ENCODE assay signal across 8 cellular contexts in genomic region chr13:49585220-49586157, GRCh38. TPM values are rescaled to one million over a fixed set of nuclear protein-coding genes. Genes with fewer than 3 reads are reported as not detected.
DNase-seq lines count a peak whose midpoint lies in the region; ATAC-seq, FAIRE-seq and TF ChIP-seq lines count a peak whose summit lies in the region.

RCBTB1 (minus strand) TSS chr13:49585558; CDS start chr13:49567279, 18,279 bp downstream.

- TF ChIP-seq EP300 in K562 (IDR thresholded peaks at IDR 0.05; ENCODE audit: low read length) = no peak

- peak; percentile 34 for TF ChIP-seq POLR2A in K562 (conservative IDR thresholded peaks at IDR 0.05)

- CTCF ChIA-PET in K562 (lab: Yijun Ruan, JAX; ENCODE audit: low intra/inter-chr PET ratio) = no interaction called here

- H3K36me3 ChIP-seq in K562 (ENCODE audit: control insufficient read depth, insufficient read depth, low read length) = 0 out of 3 replicates have a peak, but pooled peaks cover 2% of the 10 kb centered on the region

- H3K9me1 ChIP-seq in K562 (ENCODE audit: control insufficient read depth, insufficient read depth, low read length) = no peaks in the 10 kb centered on the region

- POLR2A ChIA-PET in K562 (lab: Yijun Ruan, JAX) = interaction anchor here (0.6 kb wide), 1 partner anchor 160 kb away, joined by 3 read pairs; no protein-coding TSS in a partner anchor

- FAIRE-seq in K562 (lab: Jason Lieb, UNC) = no peak

- 6% methylated on average over 7 of the region's 87 CpGs for WGBS in K562 (ENCODE audit: insufficient coverage, low coverage, missing lambda C conversion rate)

- BruUV-seq in K562 (replicated peaks; lab: Mats Ljungman, UMichigan) = no TSS peak

- TF ChIP-seq CTCF in GM13977 (IDR thresholded peaks at IDR 0.05; ENCODE audit: extremely low read depth, insufficient read depth, missing control alignments) = no peak
- TF ChIP-seq CTCF in K562 (IDR thresholded peaks at IDR 0.05 in 2 of 3, conservative IDR thresholded peaks at IDR 0.05 in 1 of 3; ENCODE audit: insufficient read depth in 2 of 3, low read depth in 1 of 3, low read length in 3 of 3) = no peak

- no peaks in the 10 kb centered on the region for H4K20me1 ChIP-seq in K562 (replicated peaks; ENCODE audit: control insufficient read depth, insufficient read depth, low read length)

- peaks cover 11% of the 10 kb centered on the region; the same call in 2 of the 3 replicates for H3K79me2 ChIP-seq in K562 (ENCODE audit: control insufficient read depth, insufficient read depth, low read length)

- in situ Hi-C loops in GM13977 (cut with MboI; ENCODE audit: low pct_unique_long_range_greater_than_20kb, low sequenced_read_pairs, unreplicated experiment) = no loop called here
- in situ Hi-C loops in K562 (cut with MboI) = no loop called here

- peak within 1 kb of the TSS; percentile 95 for H2AFZ ChIP-seq in K562 (ENCODE audit: low read depth, low read length)

- no peak for TF ChIP-seq RAD21 in K562 (CRISPR knock-in tag; conservative IDR thresholded peaks at IDR 0.05 in 1 of 2, IDR thresholded peaks at IDR 0.05 in 1 of 2)

- intact Hi-C loops in K562 (cut with micrococcal nuclease) = no loop called here
- intact Hi-C loops in sciatic nerve (cut with DNase I) = no loop called here

- H3K4me1 ChIP-seq in K562 (replicated peaks in 1 of 2; ENCODE audit: control insufficient read depth in 2 of 2, insufficient read depth in 2 of 2, low read length in 2 of 2) = peaks cover 7 to 13% of the 10 kb centered on the region in 2 experiments; a peak in 4 of 5 replicates

- H3K9ac ChIP-seq in K562 (ENCODE audit: insufficient read depth in 1 of 2, low read depth in 2 of 2, low read length in 2 of 2) = peak within 1 kb of the TSS; percentile 62 to 95

- H3K4me3 ChIP-seq in K562 = peak within 1 kb of the TSS; percentile 77

- peak; percentile 97 for DNase-seq in GM13977 (ENCODE audit: low spot score)
- peak; percentile 62 for DNase-seq in NCI-H1105 treated with DMSO at 0.1 percent for 48 hours (lab: John Stamatoyannopoulos, UW)
- peak; percentile 2 for DNase-seq in T1000 (lab: John Stamatoyannopoulos, UW)
- peak; percentile 64 to 91 (median 86) for DNase-seq in K562 (ENCODE audit: extremely low read depth in 1 of 4, low spot score in 3 of 4)
- DNase-seq in iPS DF 19.7 (ENCODE audit: low read depth, low spot score) = peak; percentile 15
- peak; percentile 79 for DNase-seq in sciatic nerve (ENCODE audit: low spot score)
- no peak for DNase-seq in cortex of kidney (lab: John Stamatoyannopoulos, UW)

- H3K9me3 ChIP-seq in K562 (replicated peaks; ENCODE audit: control insufficient read depth, insufficient read depth, low read depth, low read length) = no peaks in the 10 kb centered on the region

- peak within 1 kb of the TSS; percentile 85 for H3K4me2 ChIP-seq in K562 (ENCODE audit: insufficient read depth, low read length)

- peak; percentile 93 for ATAC-seq in HG02610 (IDR thresholded peaks at IDR 0.05; ENCODE audit: unreplicated experiment)
- ATAC-seq in K562 = peak; percentile 97
- ATAC-seq in sciatic nerve = peak; percentile 97

- no peaks in the 10 kb centered on the region for H3K27me3 ChIP-seq in K562 (ENCODE audit: control insufficient read depth in 2 of 2, insufficient read depth in 2 of 2, low read length in 2 of 2)

- peak within 1 kb of the TSS; percentile 56; the same call in 2 of the 3 replicates for H3K27ac ChIP-seq in K562 (ENCODE audit: extremely low read depth, low read depth, low read length)

TF ChIP-seq in K562, 482 proteins besides CTCF, POLR2A, EP300 and RAD21 (continues in another document):
- TF ChIP-seq PRPF4 (IDR thresholded peaks at IDR 0.05; ENCODE audit: insufficient read depth, low read depth, low read length, poor library complexity, severe bottlenecking) = no peak
- no peak for TF ChIP-seq RBM39 (optimal IDR thresholded peaks at IDR 0.05; ENCODE audit: low read depth, low read length)
- no peak for TF ChIP-seq SMAD3 (CRISPR knock-in tag; conservative IDR thresholded peaks at IDR 0.05)
- TF ChIP-seq RBM17 (IDR thresholded peaks at IDR 0.05; ENCODE audit: borderline replicate concordance, low read depth, low read length) = no peak
- TF ChIP-seq RBM14 (IDR thresholded peaks at IDR 0.05; ENCODE audit: borderline replicate concordance, insufficient read depth, low read depth, low read length) = no peak
- peak; percentile 50; the same call in 1 of the 2 replicates for TF ChIP-seq MYC (IDR thresholded peaks at IDR 0.05; ENCODE audit: low read depth, low read length)
- TF ChIP-seq MYC (CRISPR knock-in tag; IDR thresholded peaks at IDR 0.05; ENCODE audit: borderline replicate concordance, low read depth) = no peak
- TF ChIP-seq MAFF (IDR thresholded peaks at IDR 0.05; ENCODE audit: low read length) = no peak
- TF ChIP-seq, protein P1, sequence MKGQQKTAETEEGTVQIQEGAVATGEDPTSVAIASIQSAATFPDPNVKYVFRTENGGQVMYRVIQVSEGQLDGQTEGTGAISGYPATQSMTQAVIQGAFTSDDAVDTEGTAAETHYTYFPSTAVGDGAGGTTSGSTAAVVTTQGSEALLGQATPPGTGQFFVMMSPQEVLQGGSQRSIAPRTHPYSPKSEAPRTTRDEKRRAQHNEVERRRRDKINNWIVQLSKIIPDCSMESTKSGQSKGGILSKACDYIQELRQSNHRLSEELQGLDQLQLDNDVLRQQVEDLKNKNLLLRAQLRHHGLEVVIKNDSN (CRISPR knock-in tag; IDR thresholded peaks at IDR 0.05) = peak; percentile 93
- no peak for TF ChIP-seq ZNF717 (CRISPR knock-in tag; IDR thresholded peaks at IDR 0.05)
- no peak for TF ChIP-seq ATF7 (IDR thresholded peaks at IDR 0.05)
- peak; percentile 14 for TF ChIP-seq TBP (optimal IDR thresholded peaks at IDR 0.05; ENCODE audit: low read depth, low read length)
- TF ChIP-seq HDAC2 (IDR thresholded peaks at IDR 0.05) = no peak; the same call in 1 of the 2 replicates
- TF ChIP-seq BRD4 (IDR thresholded peaks at IDR 0.05) = no peak
- TF ChIP-seq CHD2 (IDR thresholded peaks at IDR 0.05; ENCODE audit: low read depth, low read length) = no peak
- TF ChIP-seq ASH1L (IDR thresholded peaks at IDR 0.05; ENCODE audit: borderline replicate concordance, low read depth, partially characterized antibody) = no peak
- no peak for TF ChIP-seq MBD1 (CRISPR knock-in tag; IDR thresholded peaks at IDR 0.05)
- TF ChIP-seq ZC3H8 (IDR thresholded peaks at IDR 0.05) = no peak
- TF ChIP-seq U2AF2 (optimal IDR thresholded peaks at IDR 0.05; ENCODE audit: low read depth, low read length) = no peak
- TF ChIP-seq KDM5B (IDR thresholded peaks at IDR 0.05; ENCODE audit: insufficient replicate concordance, low read depth, low read length) = peak; percentile 45

RNA-seq across cellular contexts. Expression of gene RCBTB1, which starts in this region (rescaled TPM):
- total RNA-seq in K562 (2011; cell fraction: chromatin; rRNA removed; ENCODE audit: low replicate concordance) = 9.2 and 14.9 TPM in 2 replicates
- total RNA-seq in K562 (2011; cell fraction: nucleolus; rRNA removed) = 7.6 and 10.3 TPM in 2 replicates
- 12.7 and 20.4 TPM in 2 replicates for total RNA-seq in K562 (2011; cell fraction: nucleoplasm; rRNA removed)
- total RNA-seq in K562 (2014; rRNA removed) (4.1 and 4.5 TPM in 2 replicates), K562 (2014; rRNA removed; fragmentation: Illumina TruSeq; extraction: Trizol) (11.3 and 13.1 TPM in 2 replicates), K562 (2015; rRNA removed; fragmentation: Illumina TruSeq; extraction: Trizol) (6.7 and 7.4 TPM in 2 replicates), K562 (2021) (8.4 and 9.0 TPM in 2 replicates), sciatic nerve (18.9 TPM)
- polyA plus RNA-seq in K562 (2011; rRNA removed) (7.0 and 10.6 TPM in 2 replicates), K562 (2014; fragmentation: Illumina TruSeq; extraction: Trizol) (8.0 and 9.0 TPM in 2 replicates), K562 (2014; fragmentation: Nextera tagmentation; extraction: Ambion mirVana) (1 to 10 TPM; 4.0 to 5.9 TPM), K562 (2014; rRNA removed) (9.0 TPM in 2 replicates)
- polyA plus RNA-seq in K562 (2011; cell fraction: cytosol; rRNA removed) = 3.1 and 5.0 TPM in 2 replicates
- 6.0 and 6.9 TPM in 2 replicates for polyA plus RNA-seq in K562 (2011; cell fraction: nucleus; rRNA removed)
- polyA plus RNA-seq in K562 (2012) = 5.8 and 9.1 TPM in 2 replicates
- 10.5 and 11.5 TPM in 2 replicates for polyA minus RNA-seq in K562 (2011; rRNA and poly(A)+ RNA removed)
- 3.4 and 3.5 TPM in 2 replicates for polyA minus RNA-seq in K562 (2011; cell fraction: cytosol; rRNA and poly(A)+ RNA removed)
- 4.6 and 4.8 TPM in 2 replicates for polyA minus RNA-seq in K562 (2011; cell fraction: nucleus; rRNA and poly(A)+ RNA removed)
